Comparison of ENCODE assay signal across 1 cellular context in genomic region chr1:61517345-61517744, GRCh38.
A peak's percentile ranks its signal among the peaks of the same experiment; 100 is the strongest.
TF ChIP-seq lines count a peak whose summit lies in the region.

No MANE protein-coding gene starts in this region.

TF ChIP-seq in H1, 55 proteins besides CTCF, POLR2A, EP300 and RAD21 (continued from another document):
- TF ChIP-seq BCL11A (IDR thresholded peaks at IDR 0.05; ENCODE audit: low read depth in 2 of 2, low read length in 2 of 2) (no peak), MAFK (IDR thresholded peaks at IDR 0.05; ENCODE audit: low read depth, low read length) (peak; percentile 61; the same call in 1 of the 2 replicates)
